8 cellular contexts compared by ENCODE assay signal in the genomic region with DNA sequence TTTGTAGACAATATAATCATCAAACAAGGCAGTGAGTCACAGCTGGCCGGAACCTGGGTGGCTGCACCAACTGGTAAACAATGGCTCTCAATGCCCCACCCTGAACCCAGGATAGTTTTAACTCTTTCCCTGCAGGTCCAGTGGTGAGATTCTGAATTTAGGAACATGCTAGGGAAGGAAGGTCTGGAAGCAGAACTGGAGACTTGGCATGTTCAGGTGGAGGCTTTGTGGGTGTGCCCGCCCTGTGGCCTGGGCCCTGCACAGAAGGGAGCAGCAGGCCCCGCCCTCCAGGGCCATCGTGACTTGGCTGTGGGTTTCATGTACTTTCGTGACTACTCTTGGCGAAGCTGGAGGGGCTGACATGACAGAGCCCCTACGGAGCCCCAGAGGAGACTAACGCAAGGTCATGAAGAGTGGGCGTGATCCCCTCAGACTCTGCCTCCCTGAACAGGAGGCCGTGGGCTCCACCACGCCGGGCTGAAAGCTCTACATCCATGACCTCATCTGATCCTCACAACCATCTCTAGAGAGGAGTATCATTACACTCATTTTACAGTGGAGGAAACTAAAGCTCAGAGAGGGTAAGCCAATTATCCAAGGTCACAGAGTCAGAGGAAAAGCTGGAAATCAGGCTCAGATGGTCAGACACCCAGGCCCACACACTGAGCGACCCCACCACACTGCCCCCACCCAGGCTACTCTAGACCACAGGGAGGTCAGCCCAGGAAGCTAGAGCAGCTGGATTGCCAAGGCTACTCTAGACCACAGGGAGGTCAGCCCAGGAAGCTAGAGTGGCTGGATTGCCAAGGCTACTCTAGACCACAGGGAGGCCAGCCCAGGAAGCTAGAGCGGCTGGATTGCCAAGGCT. TPM values are rescaled to one million over a fixed set of nuclear protein-coding genes. Genes with fewer than 3 reads are reported as not detected.
DNase-seq lines count a peak whose midpoint lies in the region; ATAC-seq and TF ChIP-seq lines count a peak whose summit lies in the region.

No MANE protein-coding gene starts in this region.

- DNase-seq in AG09309 (ENCODE audit: low read depth) (peak; percentile 34), NCI-H1105 (lab: John Stamatoyannopoulos, UW) (no peak), 8988T (no peak)
- no peak for DNase-seq in effector memory CD8-positive, alpha-beta T cell
- no peak for DNase-seq in natural killer cell treated with Interleukin-12 subunit alpha and Interleukin-12 subunit beta and Interleukin-15 and Interleukin-18, amount 100 ng/mL, for 72 hours (ENCODE audit: low spot score)

- H3K4me1 ChIP-seq in KMS-11 (ENCODE audit: low read depth, poor library complexity, severe bottlenecking), result peaks cover 11% of the 10 kb centered on the region

- H3K4me2 ChIP-seq in KMS-11, result peak overlapping the region; percentile 33; the same call in 1 of the 2 replicates

- H3K4me1 Mint-ChIP-seq in effector memory CD8-positive, alpha-beta T cell (ENCODE audit: low read depth in 2 of 2), result peaks cover 0 to 18% of the 10 kb centered on the region in 2 donors
- H3K4me1 Mint-ChIP-seq in natural killer cell treated with Interleukin-12 subunit alpha and Interleukin-12 subunit beta and Interleukin-15 and Interleukin-18, amount 100 ng/mL, for 72 hours (ENCODE audit: low read depth in 2 of 2), result peaks cover 15 to 20% of the 10 kb centered on the region in 2 donors

- TF ChIP-seq CTCF in AG09309 (IDR thresholded peaks at IDR 0.05; ENCODE audit: control insufficient read depth, insufficient read depth, low read depth, low read length, missing control alignments), result no peak
- TF ChIP-seq CTCF in KMS-11 (conservative IDR thresholded peaks at IDR 0.05; ENCODE audit: low read depth, low read length), result no peak

- H2AFZ ChIP-seq in KMS-11 (ENCODE audit: low read depth), result no peak overlapping the region; the same call in 1 of the 2 replicates

- no peaks in the 10 kb centered on the region for H3K27me3 Mint-ChIP-seq in effector memory CD8-positive, alpha-beta T cell
- no peaks in the 10 kb centered on the region for H3K27me3 Mint-ChIP-seq in natural killer cell treated with Interleukin-12 subunit alpha and Interleukin-12 subunit beta and Interleukin-15 and Interleukin-18, amount 100 ng/mL, for 72 hours

- H3K9ac ChIP-seq in KMS-11, result no peak overlapping the region; the same call in 1 of the 2 replicates

- H3K27ac ChIP-seq in KMS-11, result peak overlapping the region; percentile 26; the same call in 1 of the 2 replicates

- H3K27ac Mint-ChIP-seq in effector memory CD8-positive, alpha-beta T cell, result peak overlapping the region; percentile 81 to 84
- peak overlapping the region; percentile 57 to 60 for H3K27ac Mint-ChIP-seq in natural killer cell treated with Interleukin-12 subunit alpha and Interleukin-12 subunit beta and Interleukin-15 and Interleukin-18, amount 100 ng/mL, for 72 hours

- H3K27me3 ChIP-seq in KMS-11 (ENCODE audit: insufficient read depth, low read depth), result no peaks in the 10 kb centered on the region

- no peaks in the 10 kb centered on the region for H3K36me3 ChIP-seq in KMS-11 (ENCODE audit: insufficient read depth)

- peaks cover 26% of the 10 kb centered on the region for H3K36me3 Mint-ChIP-seq in effector memory CD8-positive, alpha-beta T cell (ENCODE audit: insufficient read depth)
- no peaks in the 10 kb centered on the region for H3K36me3 Mint-ChIP-seq in natural killer cell treated with Interleukin-12 subunit alpha and Interleukin-12 subunit beta and Interleukin-15 and Interleukin-18, amount 100 ng/mL, for 72 hours

- H4K20me1 ChIP-seq in KMS-11 (ENCODE audit: insufficient read depth), result no peaks in the 10 kb centered on the region

- H3K4me3 Mint-ChIP-seq in effector memory CD8-positive, alpha-beta T cell, result peak overlapping the region in 1 of 2 donors; percentile 24
- no peak overlapping the region for H3K4me3 Mint-ChIP-seq in natural killer cell treated with Interleukin-12 subunit alpha and Interleukin-12 subunit beta and Interleukin-15 and Interleukin-18, amount 100 ng/mL, for 72 hours

- H3K4me3 ChIP-seq in AG09309 (ENCODE audit: control insufficient read depth, low read depth, low read length) (no peak overlapping the region), KMS-11 (IDR thresholded peaks at IDR 0.05; ENCODE audit: insufficient read depth, low read depth, low read length) (no peak overlapping the region)

- no peaks in the 10 kb centered on the region for H3K9me3 Mint-ChIP-seq in effector memory CD8-positive, alpha-beta T cell
- no peaks in the 10 kb centered on the region for H3K9me3 Mint-ChIP-seq in natural killer cell treated with Interleukin-12 subunit alpha and Interleukin-12 subunit beta and Interleukin-15 and Interleukin-18, amount 100 ng/mL, for 72 hours

- peak; percentile 56 for ATAC-seq in effector memory CD8-positive, alpha-beta T cell (replicated peaks)
- ATAC-seq in natural killer cell treated with Interleukin-12 subunit alpha and Interleukin-12 subunit beta and Interleukin-15 and Interleukin-18, amount 100 ng/mL, for 72 hours, result peak in 1 of 2 donors; percentile 7
- ATAC-seq in GM19035 (IDR thresholded peaks at IDR 0.05; ENCODE audit: unreplicated experiment) (no peak), GM18517 (IDR thresholded peaks at IDR 0.05; ENCODE audit: unreplicated experiment) (no peak)

- no peaks in the 10 kb centered on the region for H3K79me2 ChIP-seq in KMS-11 (ENCODE audit: insufficient read depth, low read depth)

RNA-seq across cellular contexts. Expression of gene MAFF, which starts 27.3 kb away (rescaled TPM):
- total RNA-seq in natural killer cell treated with Interleukin-12 subunit alpha and Interleukin-12 subunit beta and Interleukin-15 and Interleukin-18, amount 100 ng/mL, for 72 hours, result 10 to 100 TPM; 19.7 to 43.0 TPM

RNA-seq across cellular contexts. Expression of gene TMEM184B, which starts 43.7 kb away (rescaled TPM):
- 10 to 100 TPM; 59.4 to 59.8 TPM for total RNA-seq in natural killer cell treated with Interleukin-12 subunit alpha and Interleukin-12 subunit beta and Interleukin-15 and Interleukin-18, amount 100 ng/mL, for 72 hours

RNA-seq across cellular contexts. Expression of gene PLA2G6, which starts 47.5 kb away (rescaled TPM):
- 10 to 100 TPM; 24.5 to 40.1 TPM for total RNA-seq in natural killer cell treated with Interleukin-12 subunit alpha and Interleukin-12 subunit beta and Interleukin-15 and Interleukin-18, amount 100 ng/mL, for 72 hours
